In the genomic region with DNA sequence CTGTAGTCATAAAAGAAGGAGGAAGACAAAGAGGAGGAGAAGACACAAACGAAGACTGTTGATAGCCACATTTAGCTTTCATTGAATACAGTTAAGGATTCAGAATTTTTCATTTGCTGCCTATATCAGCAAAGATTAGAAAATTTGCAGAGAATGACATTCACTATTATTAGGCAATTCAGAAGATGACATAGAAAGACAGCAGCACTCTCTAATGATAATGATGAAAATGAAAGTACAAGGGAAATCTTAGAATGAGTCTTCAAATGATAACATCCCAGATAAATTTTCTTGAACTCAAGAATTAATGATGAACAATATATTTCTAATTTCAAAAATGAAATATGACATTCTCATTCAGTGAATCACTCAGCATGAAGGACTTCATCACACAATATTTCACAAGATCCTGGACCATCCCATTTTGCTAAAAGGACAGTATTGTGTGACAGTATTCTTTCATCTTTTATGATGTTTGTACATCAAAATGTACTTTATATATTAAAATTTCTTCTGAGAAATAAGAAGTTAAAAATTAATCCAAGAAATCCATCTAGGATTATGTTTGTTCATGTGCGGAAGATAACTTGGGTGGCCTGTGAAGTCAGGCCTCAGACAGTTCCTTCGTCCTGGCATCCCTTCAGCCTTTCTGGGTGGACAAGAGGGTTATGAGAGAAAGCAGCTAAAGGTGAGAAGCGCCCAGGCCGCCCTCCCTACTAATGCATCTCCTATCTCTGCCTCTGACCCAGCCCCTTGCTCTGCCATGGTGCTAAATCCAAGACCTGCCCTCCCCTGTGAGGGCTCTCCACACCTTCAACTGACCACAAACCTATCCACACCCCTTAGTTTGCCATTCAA, we compare ENCODE assay signal across 29 cellular contexts. TPM values are rescaled to one million over a fixed set of nuclear protein-coding genes. Genes with fewer than 3 reads are reported as not detected.
DNase-seq lines count a peak whose midpoint lies in the region; ATAC-seq and TF ChIP-seq lines count a peak whose summit lies in the region.
"Had no signal": no experiment of that assay in that cellular context is flagged by ENCODE, and none has a peak within 500 bp of the region (broad histone marks: within the 10 kb centered on the region; RNA-seq: fewer than 3 reads in every experiment).

No MANE protein-coding gene starts in this region.

- H3K4me2 ChIP-seq in GM23248 (ENCODE audit: unreplicated experiment): peak overlapping the region; percentile 25
- H3K4me2 ChIP-seq: hepatocyte had no signal

- WGBS in GM23248 (ENCODE audit: low coverage in 1 of 2, low lambda C conversion rate in 2 of 2, missing lambda C conversion rate in 2 of 2), 2 experiments: 82 to 86% methylated on average over 5 of the region's 5 CpGs

- ATAC-seq in GM19324 (IDR thresholded peaks at IDR 0.05; ENCODE audit: low FRiP score, unreplicated experiment) (no peak), HG03045 (IDR thresholded peaks at IDR 0.05; ENCODE audit: unreplicated experiment) (no peak), HG02588 (IDR thresholded peaks at IDR 0.05; ENCODE audit: unreplicated experiment) (no peak)
- ATAC-seq: left ventricle myocardium superior, Panc1, right cardiac atrium had no signal

- in situ Hi-C loops in GM23248 (cut with MboI): no loop called here

- no peaks in the 10 kb centered on the region for H4K20me1 ChIP-seq in GM23248 (ENCODE audit: insufficient read depth)

- H3K27me3 ChIP-seq in GM23248 (replicated peaks; ENCODE audit: insufficient read depth): no peaks in the 10 kb centered on the region
- H3K27me3 ChIP-seq: ovary, SJSA1, testis had no signal

- DNase-seq in AG10803 (ENCODE audit: low read depth) (peak; percentile 15), GM23248 (peak; percentile 51), amniotic epithelial cell (ENCODE audit: low read depth) (peak; percentile 34), iris pigment epithelial cell (ENCODE audit: low read depth) (peak; percentile 49), NCI-H2171 (lab: John Stamatoyannopoulos, UW) (no peak)
- DNase-seq: activated CD4-positive, alpha-beta T cell treated with anti-CD3 and anti-CD28 coated beads, Interleukin-2, amount 10 ng/mL, durations not matched to agents 7 days and 5 days; activated naive CD4-positive, alpha-beta T cell treated with anti-CD3 and anti-CD28 coated beads, Interleukin-2, amount 50 U/mL, for 16 hours; anterior cingulate cortex; DMS79 treated with DMSO at 0.1 percent for 48 hours; erythroblast; left ventricle myocardium superior; MM.1S; NCI-H1417; NCI-H510A; NK-92 treated with Interleukin-12 subunit alpha and Interleukin-12 subunit beta, amount 100 ng/mL, for 24 hours; ovary; right cardiac atrium; stimulated activated CD4-positive, alpha-beta T cell treated with anti-CD3 and anti-CD28 coated beads, Interleukin-4, amount 100 ng/mL, for 4 hours; stimulated activated naive CD4-positive, alpha-beta T cell; testis had no signal

- peaks cover 22% of the 10 kb centered on the region for H3K4me1 ChIP-seq in GM23248 (ENCODE audit: insufficient read depth)
- H3K4me1 ChIP-seq: testis had no signal

- peaks cover 6% of the 10 kb centered on the region; the same call in 1 of the 2 replicates for H3F3A ChIP-seq in GM23248 (ENCODE audit: insufficient read depth)

- H3K36me3 ChIP-seq in GM23248 (ENCODE audit: low read depth): no peaks in the 10 kb centered on the region
- H3K36me3 ChIP-seq: ovary, SJSA1 had no signal

- H3K9me3 ChIP-seq in GM23248 (ENCODE audit: low read depth): no peaks in the 10 kb centered on the region
- H3K9me3 ChIP-seq: ovary, SJSA1, testis had no signal

- no peak overlapping the region for H3K4me3 ChIP-seq in AG10803 (ENCODE audit: low read length)
- H3K4me3 ChIP-seq in GM23248: no peak overlapping the region
- H3K4me3 ChIP-seq: hepatocyte, ovary, SJSA1, testis had no signal

- TF ChIP-seq CTCF in AG10803 (conservative IDR thresholded peaks at IDR 0.05; ENCODE audit: low read length): no peak

- H2AFZ ChIP-seq in GM23248: no peak overlapping the region
- H2AFZ ChIP-seq: hepatocyte had no signal

- H3K9ac ChIP-seq in GM23248: no peak overlapping the region

- H3K27ac ChIP-seq in GM23248: no peak overlapping the region
- H3K27ac ChIP-seq: C4-2B, hepatocyte, ovary, SJSA1, testis had no signal

- H3K9me2 ChIP-seq in GM23248 (ENCODE audit: insufficient read depth): no peaks in the 10 kb centered on the region

- no peaks in the 10 kb centered on the region for H3K79me2 ChIP-seq in GM23248 (ENCODE audit: insufficient read depth)
- H3K79me2 ChIP-seq: hepatocyte had no signal

RNA-seq across cellular contexts. Expression of gene CAMK2B, which starts 47.4 kb away (rescaled TPM):
- 2.5 and 9.1 TPM in 2 replicates for total RNA-seq in GM23248 (2014; rRNA removed; shearing (Covaris generic))
- polyA plus RNA-seq in GM23248 (2016; fragmentation: Nextera tagmentation; extraction: Ambion mirVana): 0.78 and 0.79 TPM in 2 replicates
- total RNA-seq: activated CD4-positive, alpha-beta T cell treated with anti-CD3 and anti-CD28 coated beads, Interleukin-2, amount 10 ng/mL, durations not matched to agents 7 days and 5 days; mononuclear cell; SJSA1 had no signal
- polyA plus RNA-seq: AG04450 had no signal
